12 cellular contexts compared by ENCODE assay signal in genomic region chr22:28630185-28630580, GRCh38.
"Had no signal": no experiment of that assay in that cellular context is flagged by ENCODE, and none has a peak within 500 bp of the region (broad histone marks: within the 10 kb centered on the region; RNA-seq: fewer than 3 reads in every experiment).

No MANE protein-coding gene starts in this region.

- H3K4me3 Mint-ChIP-seq: activated naive CD8-positive, alpha-beta T cell; effector memory CD8-positive, alpha-beta T cell; naive thymus-derived CD4-positive, alpha-beta T cell had no signal

- H3K36me3 Mint-ChIP-seq: activated naive CD8-positive, alpha-beta T cell; naive thymus-derived CD4-positive, alpha-beta T cell had no signal

- H3K4me3 ChIP-seq: tibial artery had no signal

- H3K27me3 ChIP-seq: tibial artery had no signal

- H3K9me3 Mint-ChIP-seq: effector memory CD8-positive, alpha-beta T cell; naive thymus-derived CD4-positive, alpha-beta T cell had no signal

- H3K27ac ChIP-seq: tibial artery, VCaP had no signal

- H3K9me3 ChIP-seq: tibial artery had no signal

- ATAC-seq: effector memory CD8-positive, alpha-beta T cell; left cardiac atrium; naive thymus-derived CD4-positive, alpha-beta T cell had no signal

- H3K4me1 ChIP-seq: tibial artery had no signal

- DNase-seq: activated CD4-positive, alpha-beta T cell treated with anti-CD3 and anti-CD28 coated beads for 1 hour; activated CD4-positive, alpha-beta T cell treated with anti-CD3 and anti-CD28 coated beads, Interleukin-2, amount 50 U/mL, for 4 hours; effector memory CD8-positive, alpha-beta T cell; left cardiac atrium; mesenchymal stem cell; naive thymus-derived CD4-positive, alpha-beta T cell; stimulated activated CD8-positive, alpha-beta memory T cell treated with anti-CD3 and anti-CD28 coated beads, Interleukin-4, amount 100 ng/mL, for 48 hours; stimulated activated naive CD4-positive, alpha-beta T cell treated with Interleukin-2 at 50 U/mL for 16 hours; T-helper 2 cell; tibial artery had no signal

- H3K27ac Mint-ChIP-seq: activated naive CD8-positive, alpha-beta T cell; effector memory CD8-positive, alpha-beta T cell; naive thymus-derived CD4-positive, alpha-beta T cell had no signal

- H3K36me3 ChIP-seq: tibial artery had no signal
